In genomic region chr6:108156938-108157233, GRCh38 we compare ENCODE assay signal across 15 cellular contexts. TPM values are rescaled to one million over a fixed set of nuclear protein-coding genes. Genes with fewer than 3 reads are reported as not detected.
DNase-seq lines count a peak whose midpoint lies in the region; ATAC-seq and TF ChIP-seq lines count a peak whose summit lies in the region.
"Had no signal": no experiment of that assay in that cellular context is flagged by ENCODE, and none has a peak within 500 bp of the region (broad histone marks: within the 10 kb centered on the region; RNA-seq: fewer than 3 reads in every experiment).

No MANE protein-coding gene starts in this region.

- no peak overlapping the region for H3K4ac ChIP-seq in neuronal stem cell (ENCODE audit: low read length)

- H3K9me3 Mint-ChIP-seq in CD8-positive, alpha-beta T cell = no peaks in the 10 kb centered on the region
- peaks cover 0 to 5% (median 0%) of the 10 kb centered on the region in 3 donors for H3K9me3 Mint-ChIP-seq in IgD-negative memory B cell
- H3K9me3 Mint-ChIP-seq: activated naive CD4-positive, alpha-beta T cell treated with anti-CD3 and anti-CD28 coated beads for 36 hours; central memory CD8-positive, alpha-beta T cell had no signal

- intact Hi-C loops in CD8-positive, alpha-beta T cell (cut with DNase I, micrococcal nuclease) = no loop called here
- intact Hi-C loops in PC-9 (cut with micrococcal nuclease; ENCODE audit: unreplicated experiment) (no loop called here), upper lobe of right lung (cut with DNase I) (no loop called here)

- H3K4me1 ChIP-seq in CD8-positive, alpha-beta T cell (ENCODE audit: insufficient read depth, low read length) = peaks cover 15% of the 10 kb centered on the region
- H3K4me1 ChIP-seq in ectodermal cell (ENCODE audit: control insufficient read depth, insufficient read depth, low read length) (peaks cover 31% of the 10 kb centered on the region), neuronal stem cell (ENCODE audit: control insufficient read depth in 2 of 2, insufficient read depth in 1 of 2, low read depth in 1 of 2, low read length in 2 of 2) (peaks cover 15 to 17% of the 10 kb centered on the region in 2 donors), PC-9 (replicated peaks; ENCODE audit: insufficient read depth) (no peaks in the 10 kb centered on the region), upper lobe of right lung (peaks cover 10% of the 10 kb centered on the region)

- no peaks in the 10 kb centered on the region for H3K79me2 ChIP-seq in PC-9 (ENCODE audit: low read depth)

- no peak for ATAC-seq in CD8-positive, alpha-beta T cell
- no peak for ATAC-seq in upper lobe of right lung

- no peak overlapping the region for H2BK120ac ChIP-seq in neuronal stem cell (ENCODE audit: low read depth, low read length)

- H3K18ac ChIP-seq in neuronal stem cell (ENCODE audit: low read length) = no peak overlapping the region

- H3K36me3 ChIP-seq in CD8-positive, alpha-beta T cell (ENCODE audit: insufficient read depth, low read length) = no peaks in the 10 kb centered on the region
- no peaks in the 10 kb centered on the region for H3K36me3 ChIP-seq in ectodermal cell (ENCODE audit: control insufficient read depth, insufficient read depth, low read length)
- H3K36me3 ChIP-seq in neuronal stem cell (replicated peaks in 1 of 2; ENCODE audit: control insufficient read depth in 2 of 2, insufficient read depth in 2 of 2, low read length in 2 of 2) = no peaks in the 10 kb centered on the region
- H3K36me3 ChIP-seq in PC-9 (ENCODE audit: low read depth) = no peaks in the 10 kb centered on the region
- H3K36me3 ChIP-seq in upper lobe of right lung = no peaks in the 10 kb centered on the region

- peaks cover 16% of the 10 kb centered on the region for H3K4me1 Mint-ChIP-seq in CD8-positive, alpha-beta T cell (ENCODE audit: low read depth)
- H3K4me1 Mint-ChIP-seq in IgD-negative memory B cell = peaks cover 7 to 11% (median 10%) of the 10 kb centered on the region in 3 donors

- no peak overlapping the region for H2AK5ac ChIP-seq in neuronal stem cell (ENCODE audit: low read depth, low read length)

- peak overlapping the region; percentile 79 for H2AFZ ChIP-seq in neuronal stem cell (ENCODE audit: low read length)
- no peak overlapping the region for H2AFZ ChIP-seq in PC-9

- TF ChIP-seq CTCF in CD8-positive, alpha-beta T cell (IDR thresholded peaks at IDR 0.05) = no peak
- no peak for TF ChIP-seq CTCF in PC-9 (conservative IDR thresholded peaks at IDR 0.05)
- no peak for TF ChIP-seq CTCF in upper lobe of right lung (IDR thresholded peaks at IDR 0.05)

- no TSS peak for BruUV-seq in PC-9 (replicated peaks; lab: Mats Ljungman, UMichigan)

- H3F3A ChIP-seq in PC-9 (ENCODE audit: insufficient read depth, low read depth) = no peaks in the 10 kb centered on the region

- no peak overlapping the region for H3K27ac Mint-ChIP-seq in CD8-positive, alpha-beta T cell
- peak overlapping the region in 2 of 3 donors; percentile 57 to 70 for H3K27ac Mint-ChIP-seq in IgD-negative memory B cell
- H3K27ac Mint-ChIP-seq: activated naive CD4-positive, alpha-beta T cell treated with anti-CD3 and anti-CD28 coated beads for 36 hours had no signal

- peak overlapping the region; percentile 49 for H3K4me3 Mint-ChIP-seq in CD8-positive, alpha-beta T cell
- H3K4me3 Mint-ChIP-seq in IgD-negative memory B cell = peak overlapping the region; percentile 66 to 81 (median 68)
- H3K4me3 Mint-ChIP-seq: activated naive CD4-positive, alpha-beta T cell treated with anti-CD3 and anti-CD28 coated beads for 36 hours had no signal

- no peaks in the 10 kb centered on the region for H3K9me3 ChIP-seq in CD8-positive, alpha-beta T cell (ENCODE audit: low read length)
- no peaks in the 10 kb centered on the region for H3K9me3 ChIP-seq in ectodermal cell (ENCODE audit: control insufficient read depth, low read length)
- H3K9me3 ChIP-seq in neuronal stem cell (replicated peaks in 1 of 2; ENCODE audit: control insufficient read depth in 2 of 2, insufficient read depth in 1 of 2, low read depth in 1 of 2, low read length in 2 of 2) = no peaks in the 10 kb centered on the region
- H3K9me3 ChIP-seq in PC-9 (ENCODE audit: insufficient read depth, low read depth) = no peaks in the 10 kb centered on the region
- H3K9me3 ChIP-seq in upper lobe of right lung = no peaks in the 10 kb centered on the region

- H3K9ac ChIP-seq in neuronal stem cell (ENCODE audit: low read depth, low read length, poor library complexity) = no peak overlapping the region

- no peaks in the 10 kb centered on the region for H4K20me1 ChIP-seq in PC-9 (ENCODE audit: insufficient read depth)

- H3K9me2 ChIP-seq in PC-9 (ENCODE audit: insufficient read depth) = no peaks in the 10 kb centered on the region

- H3K4me2 ChIP-seq in neuronal stem cell (ENCODE audit: insufficient read depth, low read length, poor library complexity, severe bottlenecking) (peak overlapping the region; percentile 67), PC-9 (no peak overlapping the region)

- WGBS in ectodermal cell, 2 experiments = 4 to 11% methylated on average over 8 of the region's 8 CpGs
- WGBS in neuronal stem cell (ENCODE audit: extremely low coverage in 2 of 2, insufficient read length in 2 of 2, insufficient replicate concordance in 1 of 2), 2 donors = no CpG with 5 or more reads among the region's 8 CpGs

- H3K36me3 Mint-ChIP-seq in CD8-positive, alpha-beta T cell = no peaks in the 10 kb centered on the region
- peaks cover 2% of the 10 kb centered on the region for H3K36me3 Mint-ChIP-seq in IgD-negative memory B cell

- H3K27ac ChIP-seq in CD8-positive, alpha-beta T cell (ENCODE audit: low read depth, low read length) = no peak overlapping the region
- no peak overlapping the region for H3K27ac ChIP-seq in ectodermal cell (ENCODE audit: insufficient read depth, low read depth, low read length, poor library complexity, severe bottlenecking)
- no peak overlapping the region for H3K27ac ChIP-seq in neuronal stem cell (replicated peaks; ENCODE audit: low read length)
- no peak overlapping the region for H3K27ac ChIP-seq in PC-9
- no peak overlapping the region for H3K27ac ChIP-seq in upper lobe of right lung

- peak overlapping the region; percentile 35 for H2BK15ac ChIP-seq in neuronal stem cell (ENCODE audit: low read length)

- no peak overlapping the region for H3K14ac ChIP-seq in neuronal stem cell (ENCODE audit: low read length)

- no peak overlapping the region for H2BK12ac ChIP-seq in neuronal stem cell (ENCODE audit: low read length)

- H3K27me3 ChIP-seq in CD8-positive, alpha-beta T cell (ENCODE audit: insufficient read depth, low read length) = peaks cover 34% of the 10 kb centered on the region
- H3K27me3 ChIP-seq in ectodermal cell (ENCODE audit: control insufficient read depth, insufficient read depth, low read length, poor library complexity, severe bottlenecking) (peaks cover 99% of the 10 kb centered on the region), neuronal stem cell (ENCODE audit: control insufficient read depth in 3 of 3, insufficient read depth in 3 of 3, low read depth in 1 of 3, low read length in 3 of 3) (peaks cover 2 to 77% (median 12%) of the 10 kb centered on the region in 3 experiments), PC-9 (ENCODE audit: insufficient read depth, low read depth) (peaks cover 7% of the 10 kb centered on the region; the same call in 1 of the 2 replicates), upper lobe of right lung (peaks cover 99% of the 10 kb centered on the region)

- no peak overlapping the region for H4K91ac ChIP-seq in neuronal stem cell (ENCODE audit: low read depth, low read length, poor library complexity)

- no peak for DNase-seq in CD8-positive, alpha-beta T cell
- no peak for DNase-seq in neuronal stem cell (ENCODE audit: low spot score)
- no peak for DNase-seq in C1 segment of cervical spinal cord (lab: John Stamatoyannopoulos, UW)
- DNase-seq in PC-9 = no peak
- DNase-seq in NCI-H1694 treated with DMSO at 0.1 percent for 48 hours (lab: John Stamatoyannopoulos, UW) = no peak
- no peak for DNase-seq in upper lobe of right lung
- DNase-seq: activated CD4-positive, alpha-beta T cell treated with anti-CD3 and anti-CD28 coated beads, Interleukin-2, amount 50 U/mL, for 1 hour; activated naive CD4-positive, alpha-beta T cell treated with anti-CD3 and anti-CD28 coated beads for 36 hours; NCI-H2107 had no signal

- no peaks in the 10 kb centered on the region for H3K79me1 ChIP-seq in neuronal stem cell (ENCODE audit: low read depth, low read length)

- CTCF ChIA-PET in CD8-positive, alpha-beta T cell (lab: Charles Lee) = no interaction called here
- CTCF ChIA-PET in PC-9 (lab: Charles Lee) = no interaction called here

- no peak overlapping the region for H3K4me3 ChIP-seq in CD8-positive, alpha-beta T cell (ENCODE audit: low read depth, low read length)
- peak overlapping the region; percentile 20 for H3K4me3 ChIP-seq in ectodermal cell (ENCODE audit: insufficient read depth, low read depth, low read length)
- H3K4me3 ChIP-seq in neuronal stem cell (ENCODE audit: low read length in 2 of 2) = peak overlapping the region in 1 of 2 donors; percentile 23
- H3K4me3 ChIP-seq in PC-9 = no peak overlapping the region
- H3K4me3 ChIP-seq in upper lobe of right lung = no peak overlapping the region

- H3K23ac ChIP-seq in neuronal stem cell (ENCODE audit: low read depth, low read length, poor library complexity) = no peak overlapping the region

- H2BK5ac ChIP-seq in neuronal stem cell (ENCODE audit: low read length) = no peak overlapping the region

- no peak overlapping the region for H4K8ac ChIP-seq in neuronal stem cell (ENCODE audit: low read depth, low read length)

- H3K27me3 Mint-ChIP-seq in CD8-positive, alpha-beta T cell (ENCODE audit: low read depth) = peaks cover 77% of the 10 kb centered on the region
- peaks cover 68% of the 10 kb centered on the region for H3K27me3 Mint-ChIP-seq in IgD-negative memory B cell

- POLR2A ChIA-PET in CD8-positive, alpha-beta T cell (lab: Charles Lee) = no interaction called here
- POLR2A ChIA-PET in PC-9 (lab: Charles Lee; ENCODE audit: unreplicated experiment) = no interaction called here

RNA-seq across cellular contexts. Expression of gene NR2E1, which starts 8.9 kb away (rescaled TPM):
- total RNA-seq in CD8-positive, alpha-beta T cell = not detected
- polyA plus RNA-seq in IgD-negative memory B cell = not detected
- 0.63 TPM for polyA plus RNA-seq in ectodermal cell (2013, experiment 1 of 4)
- polyA plus RNA-seq in ectodermal cell (2013, experiment 2 of 4) = 1.0 TPM
- polyA plus RNA-seq in ectodermal cell (2013, experiment 3 of 4) = 0.37 TPM
- 0.73 TPM for polyA plus RNA-seq in ectodermal cell (2013, experiment 4 of 4)
- polyA plus RNA-seq in neuronal stem cell (2013, experiment 1 of 2) = 0.45 TPM
- 0.42 TPM for polyA plus RNA-seq in neuronal stem cell (2013, experiment 2 of 2)
- not detected in 2 replicates for total RNA-seq in PC-9 (2021)
- not detected for total RNA-seq in upper lobe of right lung
- total RNA-seq: activated naive CD4-positive, alpha-beta T cell treated with anti-CD3 and anti-CD28 coated beads for 36 hours; fibroblast of lung; sciatic nerve; subcutaneous adipose tissue had no signal
- polyA plus RNA-seq: fibroblast of lung had no signal
